8 cellular contexts compared by ENCODE assay signal in the genomic region with DNA sequence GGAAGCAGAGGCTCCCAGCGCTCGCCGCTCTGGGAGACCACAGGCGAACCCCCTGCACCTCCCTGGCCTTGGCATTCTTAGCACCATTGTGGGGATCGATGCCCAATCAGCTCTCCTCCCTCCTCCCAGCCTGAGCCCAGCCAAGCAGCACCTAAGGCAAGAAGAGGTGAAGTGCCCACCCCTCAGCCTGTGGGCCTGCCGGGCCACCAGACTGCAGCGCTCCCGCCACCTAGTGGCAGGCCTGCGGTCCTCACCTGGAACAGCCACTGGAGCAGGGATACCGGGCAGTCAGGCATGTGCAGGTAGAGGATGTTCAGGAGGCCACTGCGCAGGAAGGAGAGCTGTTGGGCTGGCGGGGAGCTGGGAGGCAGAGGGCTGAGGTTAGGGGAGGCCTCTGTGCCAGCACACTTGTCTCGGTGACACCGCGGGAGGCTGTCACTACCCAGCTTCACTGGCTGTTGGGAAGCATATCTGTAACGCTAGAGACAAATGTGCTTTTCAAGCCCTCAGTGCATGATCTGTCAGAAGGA. TPM values are rescaled to one million over a fixed set of nuclear protein-coding genes. Genes with fewer than 3 reads are reported as not detected.
DNase-seq lines count a peak whose midpoint lies in the region; ATAC-seq and TF ChIP-seq lines count a peak whose summit lies in the region.

No MANE protein-coding gene starts in this region.

- peaks cover 4% of the 10 kb centered on the region for H3K27me3 Mint-ChIP-seq in T-helper 2 cell treated with Interferon-gamma antibody and Interleukin-4, amounts not matched to agents 5 μg/mL and 100 μg/mL, for 36 hours (ENCODE audit: low read depth)

- ATAC-seq in sciatic nerve (peak; percentile 76), HG03469 (IDR thresholded peaks at IDR 0.05; ENCODE audit: unreplicated experiment) (no peak)

- peaks cover 32% of the 10 kb centered on the region for H3K4me1 Mint-ChIP-seq in T-helper 2 cell treated with Interferon-gamma antibody and Interleukin-4, amounts not matched to agents 5 μg/mL and 100 μg/mL, for 36 hours (ENCODE audit: low read depth)

- H3K9me3 Mint-ChIP-seq in T-helper 2 cell treated with Interferon-gamma antibody and Interleukin-4, amounts not matched to agents 5 μg/mL and 100 μg/mL, for 36 hours: no peaks in the 10 kb centered on the region

- no peak overlapping the region for H3K4me3 Mint-ChIP-seq in T-helper 2 cell treated with Interferon-gamma antibody and Interleukin-4, amounts not matched to agents 5 μg/mL and 100 μg/mL, for 36 hours

- no peaks in the 10 kb centered on the region for H3K9me3 ChIP-seq in AG04450 (ENCODE audit: control insufficient read depth, insufficient read depth, low read length)

- intact Hi-C loops in sciatic nerve (cut with DNase I): loop anchor here (5.0 kb wide), 1 partner anchor 84 kb away; no protein-coding TSS in a partner anchor

- CTCF ChIA-PET in AG04450 (lab: Charles Lee): interaction anchor here (0.6 to 6.3 kb wide), 18 partner anchors 8 to 346 kb away, joined by 3 to 51 read pairs (median 4); a partner anchor contains a TSS

- POLR2A ChIA-PET in AG04450 (lab: Yijun Ruan, JAX): no interaction called here

- TF ChIP-seq CTCF in AG04450 (IDR thresholded peaks at IDR 0.05; ENCODE audit: low read depth, low read length): peak; percentile 83

- no peaks in the 10 kb centered on the region for H3K36me3 Mint-ChIP-seq in T-helper 2 cell treated with Interferon-gamma antibody and Interleukin-4, amounts not matched to agents 5 μg/mL and 100 μg/mL, for 36 hours (ENCODE audit: low read depth)

- no peak overlapping the region for H3K4me3 ChIP-seq in AG04450 (ENCODE audit: low read depth, low read length)

- H3K27me3 ChIP-seq in AG04450 (ENCODE audit: control insufficient read depth, insufficient read depth, low read length): peaks cover 19% of the 10 kb centered on the region

- H3K27ac Mint-ChIP-seq in T-helper 2 cell treated with Interferon-gamma antibody and Interleukin-4, amounts not matched to agents 5 μg/mL and 100 μg/mL, for 36 hours: peak overlapping the region; percentile 13

- no peak overlapping the region for H3K27ac ChIP-seq in AG04450 (ENCODE audit: low read depth, low read length)

- DNase-seq in AG04450 (ENCODE audit: low read depth, low spot score) (no peak), GM19238 (ENCODE audit: insufficient read length, low spot score) (peak; percentile 68), NCI-H146 treated with DMSO at 0.1 percent for 48 hours (lab: John Stamatoyannopoulos, UW; ENCODE audit: unreplicated experiment) (peak; percentile 70), anterior cingulate cortex (lab: John Stamatoyannopoulos, UW) (peak in 54 of 58 donors; percentile 29 to 84 (median 68)), hepatic stellate cell (ENCODE audit: low spot score) (peak; percentile 67), sciatic nerve (ENCODE audit: low spot score) (peak; percentile 82)
- DNase-seq in T-helper 2 cell treated with Interferon-gamma antibody and Interleukin-4, amounts not matched to agents 5 μg/mL and 100 μg/mL, for 36 hours (ENCODE audit: low spot score): peak; percentile 60

RNA-seq across cellular contexts. Expression of a gene that starts 35.2 kb away (rescaled TPM):
- polyA plus RNA-seq in AG04450 (2011; rRNA removed): not detected in 2 replicates
- polyA minus RNA-seq in AG04450 (2011; rRNA and poly(A)+ RNA removed): not detected in 2 replicates
- total RNA-seq in sciatic nerve: 23.1 TPM
